Comparison of ENCODE assay signal across 3 cellular contexts in genomic region chr11:19502691-19503253, GRCh38.
TF ChIP-seq lines count a peak whose summit lies in the region.

No MANE protein-coding gene starts in this region.

TF ChIP-seq in liver, 16 proteins besides CTCF, POLR2A, EP300 and RAD21 (continued from another document):
- TF ChIP-seq ZBTB33 (IDR thresholded peaks at IDR 0.05), result peak; percentile 37
- TF ChIP-seq MAX (IDR thresholded peaks at IDR 0.05), result peak; percentile 57
- no peak for TF ChIP-seq NR2F2 (IDR thresholded peaks at IDR 0.05)
- TF ChIP-seq GABPA (IDR thresholded peaks at IDR 0.05 in 1 of 2, conservative IDR thresholded peaks at IDR 0.05 in 1 of 2), result no peak
- no peak for TF ChIP-seq FOXA1 (IDR thresholded peaks at IDR 0.05)
- TF ChIP-seq YY1 (IDR thresholded peaks at IDR 0.05), result peak; percentile 89
- TF ChIP-seq TAF1 (conservative IDR thresholded peaks at IDR 0.05), result no peak
- TF ChIP-seq REST (IDR thresholded peaks at IDR 0.05), result peak; percentile 34
- peak in 1 of 2 donors; percentile 61 for TF ChIP-seq JUND (IDR thresholded peaks at IDR 0.05)
- TF ChIP-seq EGR1 (IDR thresholded peaks at IDR 0.05; ENCODE audit: low read depth in 2 of 2), result peak in 1 of 2 donors; percentile 24
- TF ChIP-seq ATF3 (IDR thresholded peaks at IDR 0.05), result no peak

TF ChIP-seq in HepG2, 621 proteins besides CTCF, POLR2A, EP300 and RAD21:
- TF ChIP-seq SNAPC4 (CRISPR knock-in tag; IDR thresholded peaks at IDR 0.05) (no peak), MEIS2 (CRISPR knock-in tag; IDR thresholded peaks at IDR 0.05) (no peak), KLF15 (CRISPR knock-in tag; IDR thresholded peaks at IDR 0.05; ENCODE audit: borderline replicate concordance) (no peak), GTF3A (CRISPR knock-in tag; conservative IDR thresholded peaks at IDR 0.05) (no peak), SMARCE1 (IDR thresholded peaks at IDR 0.05; ENCODE audit: borderline replicate concordance) (no peak), NFRKB (IDR thresholded peaks at IDR 0.05) (no peak), CHD2 (IDR thresholded peaks at IDR 0.05; ENCODE audit: low read depth, low read length) (no peak), NR2F2 (IDR thresholded peaks at IDR 0.05; ENCODE audit: borderline replicate concordance, low read depth) (no peak), RFXAP (CRISPR knock-in tag; IDR thresholded peaks at IDR 0.05; ENCODE audit: borderline replicate concordance) (no peak), ZBTB43 (CRISPR knock-in tag; conservative IDR thresholded peaks at IDR 0.05) (no peak)

TF ChIP-seq in SK-N-SH treated with all-trans-retinoic acid at 6 μM for 48 hours, 23 proteins besides CTCF, POLR2A, EP300 and RAD21 (continued from another document):
- TF ChIP-seq ZNF8 (CRISPR knock-in tag; IDR thresholded peaks at IDR 0.05) (no peak), CSDC2 (CRISPR knock-in tag; IDR thresholded peaks at IDR 0.05) (no peak), CSRNP3 (CRISPR knock-in tag; IDR thresholded peaks at IDR 0.05) (no peak), ZNF565 (CRISPR knock-in tag; conservative IDR thresholded peaks at IDR 0.05; ENCODE audit: low read depth) (no peak), ZFP30 (CRISPR knock-in tag; IDR thresholded peaks at IDR 0.05) (no peak), CREB5 (CRISPR knock-in tag; IDR thresholded peaks at IDR 0.05; ENCODE audit: low read depth) (no peak), TOX (CRISPR knock-in tag; IDR thresholded peaks at IDR 0.05; ENCODE audit: borderline replicate concordance) (no peak), ZNF70 (CRISPR knock-in tag; IDR thresholded peaks at IDR 0.05) (no peak), RARB (CRISPR knock-in tag; IDR thresholded peaks at IDR 0.05) (no peak), ISL1 (CRISPR knock-in tag; IDR thresholded peaks at IDR 0.05) (no peak), TSHZ2 (CRISPR knock-in tag; IDR thresholded peaks at IDR 0.05) (no peak), OSR1 (CRISPR knock-in tag; IDR thresholded peaks at IDR 0.05) (no peak), ESRRG (CRISPR knock-in tag; IDR thresholded peaks at IDR 0.05) (no peak), TCF4 (CRISPR knock-in tag; IDR thresholded peaks at IDR 0.05; ENCODE audit: borderline replicate concordance) (no peak)
